Comparison of ENCODE assay signal across 20 cellular contexts in genomic region chr2:67752964-67753363, GRCh38.
A peak's percentile ranks its signal among the peaks of the same experiment; 100 is the strongest.
DNase-seq lines count a peak whose midpoint lies in the region; ATAC-seq and TF ChIP-seq lines count a peak whose summit lies in the region.
"Had no signal": no experiment of that assay in that cellular context is flagged by ENCODE, and none has a peak within 500 bp of the region (broad histone marks: within the 10 kb centered on the region; RNA-seq: fewer than 3 reads in every experiment).

No MANE protein-coding gene starts in this region.

- H3K4me3 Mint-ChIP-seq in natural killer cell treated with Interleukin-12 subunit alpha and Interleukin-12 subunit beta and Interleukin-15 and Interleukin-18, amount 100 ng/mL, for 72 hours, result no peak overlapping the region
- no peak overlapping the region for H3K4me3 Mint-ChIP-seq in activated T-cell treated with anti-CD3 and anti-CD28 coated beads, Interleukin-2, amount 50 U/mL, for 24 hours
- H3K4me3 Mint-ChIP-seq: activated CD4-positive, alpha-beta T cell treated with anti-CD3 and anti-CD28 coated beads, Interleukin-2, amount 10 ng/mL, durations not matched to agents 24 days and 14 days; activated naive CD8-positive, alpha-beta T cell treated with anti-CD3 and anti-CD28 coated beads for 36 hours; H9; neural crest cell had no signal

- H3K36me3 ChIP-seq in left lung, result no peaks in the 10 kb centered on the region
- H3K36me3 ChIP-seq: BLaER1, SJCRH30, upper lobe of right lung had no signal

- no peak overlapping the region for H3K27ac Mint-ChIP-seq in natural killer cell treated with Interleukin-12 subunit alpha and Interleukin-12 subunit beta and Interleukin-15 and Interleukin-18, amount 100 ng/mL, for 72 hours
- H3K27ac Mint-ChIP-seq in activated T-cell treated with anti-CD3 and anti-CD28 coated beads, Interleukin-2, amount 50 U/mL, for 24 hours, result no peak overlapping the region
- H3K27ac Mint-ChIP-seq: activated CD4-positive, alpha-beta T cell treated with anti-CD3 and anti-CD28 coated beads, Interleukin-2, amount 10 ng/mL, durations not matched to agents 24 days and 14 days; activated naive CD8-positive, alpha-beta T cell treated with anti-CD3 and anti-CD28 coated beads for 36 hours; H9 had no signal

- no peaks in the 10 kb centered on the region for H3K4me1 ChIP-seq in left lung
- H3K4me1 ChIP-seq: BLaER1, SJCRH30, upper lobe of right lung had no signal

- intact Hi-C loops in left lung (cut with DNase I), result no loop called here

- DNase-seq in EH (ENCODE audit: low read depth) (peak; percentile 84), RPMI7951 (ENCODE audit: low read depth) (peak; percentile 39), epithelial cell of proximal tubule (ENCODE audit: low read depth) (peak; percentile 77), non-pigmented ciliary epithelial cell (ENCODE audit: low read depth) (peak; percentile 57), left lung (no peak)
- no peak for DNase-seq in natural killer cell treated with Interleukin-12 subunit alpha and Interleukin-12 subunit beta and Interleukin-15 and Interleukin-18, amount 100 ng/mL, for 72 hours (ENCODE audit: low spot score)
- DNase-seq in activated CD4-positive, alpha-beta T cell treated with anti-CD3 and anti-CD28 coated beads, Interleukin-2, amount 50 U/mL, for 1 hour, result no peak
- DNase-seq in activated T-cell treated with anti-CD3 and anti-CD28 coated beads, Interleukin-2, amount 50 U/mL, for 24 hours, result no peak
- DNase-seq: activated CD4-positive, alpha-beta T cell treated with anti-CD3 and anti-CD28 coated beads, Interleukin-2, amount 10 ng/mL, durations not matched to agents 24 days and 14 days; activated naive CD8-positive, alpha-beta T cell treated with anti-CD3 and anti-CD28 coated beads for 36 hours; activated T-cell treated with anti-CD3 and anti-CD28 coated beads, Interleukin-2, amount 50 U/mL, for 1 hour; H9; NCI-H1048; SJCRH30; T1000; upper lobe of right lung had no signal

- no peak overlapping the region for H3K27ac ChIP-seq in left lung
- H3K27ac ChIP-seq: BLaER1, SJCRH30, upper lobe of right lung had no signal

- no peaks in the 10 kb centered on the region for H3K36me3 Mint-ChIP-seq in natural killer cell treated with Interleukin-12 subunit alpha and Interleukin-12 subunit beta and Interleukin-15 and Interleukin-18, amount 100 ng/mL, for 72 hours
- H3K36me3 Mint-ChIP-seq in activated T-cell treated with anti-CD3 and anti-CD28 coated beads, Interleukin-2, amount 50 U/mL, for 24 hours (ENCODE audit: low read depth), result no peaks in the 10 kb centered on the region
- H3K36me3 Mint-ChIP-seq: activated naive CD8-positive, alpha-beta T cell treated with anti-CD3 and anti-CD28 coated beads for 36 hours had no signal

- H3K4me1 Mint-ChIP-seq in natural killer cell treated with Interleukin-12 subunit alpha and Interleukin-12 subunit beta and Interleukin-15 and Interleukin-18, amount 100 ng/mL, for 72 hours (ENCODE audit: low read depth in 2 of 2), result no peaks in the 10 kb centered on the region
- no peaks in the 10 kb centered on the region for H3K4me1 Mint-ChIP-seq in activated T-cell treated with anti-CD3 and anti-CD28 coated beads, Interleukin-2, amount 50 U/mL, for 24 hours (ENCODE audit: low read depth)
- H3K4me1 Mint-ChIP-seq: activated CD4-positive, alpha-beta T cell treated with anti-CD3 and anti-CD28 coated beads, Interleukin-2, amount 10 ng/mL, durations not matched to agents 24 days and 14 days; activated naive CD8-positive, alpha-beta T cell treated with anti-CD3 and anti-CD28 coated beads for 36 hours; neural crest cell had no signal

- TF ChIP-seq CTCF in epithelial cell of proximal tubule (conservative IDR thresholded peaks at IDR 0.05; ENCODE audit: low read depth, low read length) (no peak), left lung (IDR thresholded peaks at IDR 0.05) (no peak)

- H3K27me3 ChIP-seq in left lung, result no peaks in the 10 kb centered on the region
- H3K27me3 ChIP-seq: BLaER1, upper lobe of right lung had no signal

- no peaks in the 10 kb centered on the region for H3K9me3 ChIP-seq in left lung
- H3K9me3 ChIP-seq: BLaER1, SJCRH30, upper lobe of right lung had no signal

- no peaks in the 10 kb centered on the region for H3K9me3 Mint-ChIP-seq in natural killer cell treated with Interleukin-12 subunit alpha and Interleukin-12 subunit beta and Interleukin-15 and Interleukin-18, amount 100 ng/mL, for 72 hours
- H3K9me3 Mint-ChIP-seq in activated T-cell treated with anti-CD3 and anti-CD28 coated beads, Interleukin-2, amount 50 U/mL, for 24 hours, result no peaks in the 10 kb centered on the region
- H3K9me3 Mint-ChIP-seq: activated CD4-positive, alpha-beta T cell treated with anti-CD3 and anti-CD28 coated beads, Interleukin-2, amount 10 ng/mL, durations not matched to agents 24 days and 14 days; activated naive CD8-positive, alpha-beta T cell treated with anti-CD3 and anti-CD28 coated beads for 36 hours; H9; neural crest cell had no signal

- H3K4me3 ChIP-seq in epithelial cell of proximal tubule (ENCODE audit: low read depth, low read length) (no peak overlapping the region), left lung (no peak overlapping the region)
- H3K4me3 ChIP-seq: BLaER1, lung, SJCRH30, upper lobe of right lung had no signal

- ATAC-seq in left lung, result no peak
- no peak for ATAC-seq in natural killer cell treated with Interleukin-12 subunit alpha and Interleukin-12 subunit beta and Interleukin-15 and Interleukin-18, amount 100 ng/mL, for 72 hours
- ATAC-seq: HepG2, upper lobe of right lung had no signal

- H3K27me3 Mint-ChIP-seq in natural killer cell treated with Interleukin-12 subunit alpha and Interleukin-12 subunit beta and Interleukin-15 and Interleukin-18, amount 100 ng/mL, for 72 hours, result peaks cover 6 to 11% of the 10 kb centered on the region in 2 donors
- no peaks in the 10 kb centered on the region for H3K27me3 Mint-ChIP-seq in activated T-cell treated with anti-CD3 and anti-CD28 coated beads, Interleukin-2, amount 50 U/mL, for 24 hours
- H3K27me3 Mint-ChIP-seq: activated CD4-positive, alpha-beta T cell treated with anti-CD3 and anti-CD28 coated beads, Interleukin-2, amount 10 ng/mL, durations not matched to agents 24 days and 14 days; activated naive CD8-positive, alpha-beta T cell treated with anti-CD3 and anti-CD28 coated beads for 36 hours had no signal

Comparison
In these comparisons a context has a peak if more than half of its experiments do, and no peak if none do; other contexts are left out.
1. DNase-seq: peak in EH (single experiment), RPMI7951 (single experiment), epithelial cell of proximal tubule (single experiment) and non-pigmented ciliary epithelial cell (single experiment); none in left lung (0 of 2), natural killer cell treated with Interleukin-12 subunit alpha and Interleukin-12 subunit beta and Interleukin-15 and Interleukin-18, amount 100 ng/mL, for 72 hours (single experiment), activated CD4-positive, alpha-beta T cell treated with anti-CD3 and anti-CD28 coated beads, Interleukin-2, amount 50 U/mL, for 1 hour (single experiment) and activated T-cell treated with anti-CD3 and anti-CD28 coated beads, Interleukin-2, amount 50 U/mL, for 24 hours (single experiment).